19 cellular contexts compared by ENCODE assay signal in genomic region chr16:30766922-30767284, GRCh38.
"Had no signal": no experiment of that assay in that cellular context is flagged by ENCODE, and none has a peak within 500 bp of the region (broad histone marks: within the 10 kb centered on the region; RNA-seq: fewer than 3 reads in every experiment).

No MANE protein-coding gene starts in this region.

- H3K27ac ChIP-seq: colonic mucosa, suprapubic skin, vagina had no signal

- ATAC-seq: activated CD4-positive, CD25-positive, alpha-beta regulatory T cell treated with anti-CD3 and anti-CD28 coated beads, Interleukin-2, amount 50 U/mL, for 24 hours; activated T-helper 17 cell treated with anti-CD3 and anti-CD28 coated beads, Interleukin-2, amount 50 U/mL, for 72 hours; stimulated activated naive CD8-positive, alpha-beta T cell treated with anti-CD3 and anti-CD28 coated beads, Interleukin-15, amount 100 ng/mL, for 72 hours had no signal

- H3K4me3 ChIP-seq: colonic mucosa, suprapubic skin, vagina had no signal

- H3K27me3 Mint-ChIP-seq: activated CD4-positive, alpha-beta T cell treated with anti-CD3 and anti-CD28 coated beads, Interleukin-2, amount 10 ng/mL, durations not matched to agents 7 days and 5 days; activated naive CD8-positive, alpha-beta T cell treated with anti-CD3 and anti-CD28 coated beads, Interleukin-2, amount 10 ng/mL, durations not matched to agents 7 days and 5 days; activated T-helper 17 cell treated with anti-CD3 and anti-CD28 coated beads, Interleukin-2, amount 50 U/mL, for 72 hours; stimulated activated naive CD8-positive, alpha-beta T cell treated with anti-CD3 and anti-CD28 coated beads, Interleukin-15, amount 100 ng/mL, for 72 hours had no signal

- H3K27ac Mint-ChIP-seq: activated CD4-positive, alpha-beta T cell treated with anti-CD3 and anti-CD28 coated beads, Interleukin-2, amount 10 ng/mL, durations not matched to agents 7 days and 5 days; activated naive CD8-positive, alpha-beta T cell treated with anti-CD3 and anti-CD28 coated beads, Interleukin-2, amount 10 ng/mL, durations not matched to agents 7 days and 5 days; activated T-helper 17 cell treated with anti-CD3 and anti-CD28 coated beads, Interleukin-2, amount 50 U/mL, for 72 hours; brain; nephron; T-helper 1 cell treated with Interleukin-12 subunit alpha and Interleukin-12 subunit beta and Interleukin-4 antibody, amounts not matched to agents 30 μg/mL and 1 μg/mL, for 36 hours had no signal

- H3K9me3 ChIP-seq: colonic mucosa, suprapubic skin, vagina had no signal

- DNase-seq: activated CD4-positive, alpha-beta T cell treated with anti-CD3 and anti-CD28 coated beads, Interleukin-2, amount 10 ng/mL, durations not matched to agents 7 days and 5 days; activated naive CD4-positive, alpha-beta T cell; activated naive CD8-positive, alpha-beta T cell treated with anti-CD3 and anti-CD28 coated beads, Interleukin-2, amount 10 ng/mL, durations not matched to agents 7 days and 5 days; anterior cingulate cortex; central memory CD4-positive, alpha-beta T cell; colonic mucosa; mesenchymal stem cell; occipital lobe; retina; stimulated activated CD4-positive, alpha-beta T cell treated with anti-CD3 and anti-CD28 coated beads, Interleukin-2, amount 100 ng/mL, for 24 hours; stimulated activated naive CD8-positive, alpha-beta T cell treated with anti-CD3 and anti-CD28 coated beads, Interleukin-15, amount 100 ng/mL, for 72 hours; trophoblast cell had no signal

- H3K4me3 Mint-ChIP-seq: activated CD4-positive, alpha-beta T cell treated with anti-CD3 and anti-CD28 coated beads, Interleukin-2, amount 10 ng/mL, durations not matched to agents 7 days and 5 days; activated naive CD8-positive, alpha-beta T cell treated with anti-CD3 and anti-CD28 coated beads, Interleukin-2, amount 10 ng/mL, durations not matched to agents 7 days and 5 days; activated T-helper 17 cell treated with anti-CD3 and anti-CD28 coated beads, Interleukin-2, amount 50 U/mL, for 72 hours; brain; nephron; stimulated activated naive CD8-positive, alpha-beta T cell treated with anti-CD3 and anti-CD28 coated beads, Interleukin-15, amount 100 ng/mL, for 72 hours; T-helper 1 cell treated with Interleukin-12 subunit alpha and Interleukin-12 subunit beta and Interleukin-4 antibody, amounts not matched to agents 30 μg/mL and 1 μg/mL, for 36 hours had no signal

- H3K9me3 Mint-ChIP-seq: activated CD4-positive, alpha-beta T cell treated with anti-CD3 and anti-CD28 coated beads, Interleukin-2, amount 10 ng/mL, durations not matched to agents 7 days and 5 days; activated naive CD8-positive, alpha-beta T cell treated with anti-CD3 and anti-CD28 coated beads, Interleukin-2, amount 10 ng/mL, durations not matched to agents 7 days and 5 days; activated T-helper 17 cell treated with anti-CD3 and anti-CD28 coated beads, Interleukin-2, amount 50 U/mL, for 72 hours; brain; nephron; stimulated activated naive CD8-positive, alpha-beta T cell treated with anti-CD3 and anti-CD28 coated beads, Interleukin-15, amount 100 ng/mL, for 72 hours; T-helper 1 cell treated with Interleukin-12 subunit alpha and Interleukin-12 subunit beta and Interleukin-4 antibody, amounts not matched to agents 30 μg/mL and 1 μg/mL, for 36 hours had no signal

- H3K27me3 ChIP-seq: colonic mucosa, suprapubic skin, vagina had no signal
